ENCODE assay signal across 23 cellular contexts in genomic region chr1:2447274-2448097, GRCh38. TPM values are rescaled to one million over a fixed set of nuclear protein-coding genes. Genes with fewer than 3 reads are reported as not detected.
DNase-seq lines count a peak whose midpoint lies in the region; TF ChIP-seq lines count a peak whose summit lies in the region.
"Had no signal": no experiment of that assay in that cellular context is flagged by ENCODE, and none has a peak within 500 bp of the region (broad histone marks: within the 10 kb centered on the region; RNA-seq: fewer than 3 reads in every experiment).

No MANE protein-coding gene starts in this region.

- H2BK15ac ChIP-seq in mesenchymal stem cell (ENCODE audit: low read depth, poor library complexity, severe bottlenecking), result no peak overlapping the region

- H3K4me1 ChIP-seq in PC-9 (replicated peaks; ENCODE audit: insufficient read depth) (peaks cover 21% of the 10 kb centered on the region), mesenchymal stem cell (ENCODE audit: control insufficient read depth, insufficient read depth, low read depth, low read length) (peaks cover 90% of the 10 kb centered on the region), skeletal muscle satellite cell (ENCODE audit: control insufficient read depth, insufficient read depth, low read length) (peaks cover 72% of the 10 kb centered on the region)

- POLR2A ChIA-PET in PC-9 (lab: Charles Lee; ENCODE audit: unreplicated experiment), result no interaction called here

- peak overlapping the region; percentile 14; the same call in 1 of the 2 replicates for H3K4me2 ChIP-seq in PC-9
- peak overlapping the region; percentile 12 for H3K4me2 ChIP-seq in mesenchymal stem cell (ENCODE audit: low read length, poor library complexity, severe bottlenecking)
- H3K4me2 ChIP-seq in skeletal muscle satellite cell (ENCODE audit: low read length), result peak overlapping the region; percentile 71
- H3K4me2 ChIP-seq: GM23338, SK-N-SH had no signal

- peak overlapping the region; percentile 15 for H2AK5ac ChIP-seq in mesenchymal stem cell (ENCODE audit: low read length, severe bottlenecking)

- no peak overlapping the region for H2BK12ac ChIP-seq in mesenchymal stem cell (ENCODE audit: low read length in 2 of 2)

- no peak overlapping the region for H3K4me3 ChIP-seq in PC-9
- peak overlapping the region in 1 of 2 experiments; percentile 18 for H3K4me3 ChIP-seq in mesenchymal stem cell (ENCODE audit: insufficient read depth in 1 of 2, low read depth in 1 of 2, low read length in 2 of 2)
- H3K4me3 ChIP-seq in skeletal muscle satellite cell (ENCODE audit: low read length), result no peak overlapping the region
- H3K4me3 ChIP-seq: GM23338, heart left ventricle, ovary, tibial nerve had no signal

- no peak overlapping the region for H3K18ac ChIP-seq in mesenchymal stem cell (ENCODE audit: low read depth in 1 of 2, low read length in 2 of 2)

- DNase-seq in PC-9 (no peak), caudate nucleus (lab: John Stamatoyannopoulos, UW) (peak in 4 of 61 donors; percentile 34 to 58 (median 51)), mesenchymal stem cell (no peak), NCI-H510A treated with DMSO at 0.1 percent for 48 hours (lab: John Stamatoyannopoulos, UW) (no peak), SHP77 treated with DMSO at 0.1 percent for 48 hours (lab: John Stamatoyannopoulos, UW) (no peak)
- no peak for DNase-seq in activated effector memory CD4-positive, alpha-beta T cell treated with Interleukin-2 at 50 U/mL for 16 hours
- DNase-seq: activated CD4-positive, alpha-beta T cell treated with anti-CD3 and anti-CD28 coated beads, Interleukin-2, amount 10 ng/mL, durations not matched to agents 24 days and 14 days; activated naive CD4-positive, alpha-beta T cell treated with anti-CD3 and anti-CD28 coated beads, Interleukin-2, amount 10 ng/mL, durations not matched to agents 7 days and 5 days; activated T-cell treated with anti-CD3 and anti-CD28 coated beads, Interleukin-2, amount 50 U/mL, for 48 hours; amniotic stem cell; CD4-positive, CD25-positive, alpha-beta regulatory T cell; central memory CD4-positive, alpha-beta T cell; heart left ventricle; NCI-H1694; NCI-H2171; NCI-H524 treated with DMSO at 0.1 percent for 48 hours; ovary; right cardiac atrium; SK-N-SH; T-helper 2 cell had no signal

- H3K27me3 ChIP-seq in PC-9 (ENCODE audit: insufficient read depth, low read depth) (peaks cover 11% of the 10 kb centered on the region), mesenchymal stem cell (ENCODE audit: control insufficient read depth in 1 of 2, insufficient read depth in 1 of 2, low read length in 2 of 2) (peaks cover 0 to 46% of the 10 kb centered on the region in 2 experiments), skeletal muscle satellite cell (ENCODE audit: control insufficient read depth, insufficient read depth, low read length) (peaks cover 7% of the 10 kb centered on the region)
- H3K27me3 ChIP-seq: ovary had no signal

- TF ChIP-seq CTCF in PC-9 (conservative IDR thresholded peaks at IDR 0.05), result no peak

- H3K9me3 ChIP-seq in PC-9 (ENCODE audit: insufficient read depth, low read depth), result no peaks in the 10 kb centered on the region
- H3K9me3 ChIP-seq in mesenchymal stem cell (ENCODE audit: control insufficient read depth, low read length), result no peaks in the 10 kb centered on the region
- no peaks in the 10 kb centered on the region for H3K9me3 ChIP-seq in skeletal muscle satellite cell (replicated peaks; ENCODE audit: low read length)
- H3K9me3 ChIP-seq: heart left ventricle, ovary, SK-N-SH, tibial nerve had no signal

- H3K36me3 ChIP-seq in PC-9 (ENCODE audit: low read depth), result no peaks in the 10 kb centered on the region
- H3K36me3 ChIP-seq in mesenchymal stem cell (ENCODE audit: control insufficient read depth in 1 of 2, insufficient read depth in 2 of 2, low read depth in 1 of 2, low read length in 2 of 2), result no peaks in the 10 kb centered on the region
- H3K36me3 ChIP-seq in skeletal muscle satellite cell (ENCODE audit: insufficient read depth, low read length), result no peaks in the 10 kb centered on the region
- H3K36me3 ChIP-seq: heart left ventricle, ovary, tibial nerve had no signal

- H3K23ac ChIP-seq in mesenchymal stem cell (ENCODE audit: low read length in 2 of 2), result no peak overlapping the region

- H2BK120ac ChIP-seq in mesenchymal stem cell (ENCODE audit: low read depth, low read length), result no peak overlapping the region

- no peaks in the 10 kb centered on the region for H3K79me2 ChIP-seq in PC-9 (ENCODE audit: low read depth)

- H3K9me2 ChIP-seq in PC-9 (ENCODE audit: insufficient read depth), result no peaks in the 10 kb centered on the region
- H3K9me2 ChIP-seq: SK-N-SH had no signal

- WGBS in mesenchymal stem cell, result 84% methylated on average over 22 of the region's 23 CpGs

- no peak overlapping the region for H2AFZ ChIP-seq in PC-9
- H2AFZ ChIP-seq in mesenchymal stem cell (ENCODE audit: low read depth, low read length), result no peak overlapping the region

- CTCF ChIA-PET in PC-9 (lab: Charles Lee), result no interaction called here

- H3K14ac ChIP-seq in mesenchymal stem cell (ENCODE audit: low read length in 2 of 2), result peak overlapping the region in 1 of 2 experiments; percentile 55

- H3K9ac ChIP-seq in mesenchymal stem cell (ENCODE audit: low read length) (no peak overlapping the region), skeletal muscle satellite cell (ENCODE audit: low read depth, low read length) (peak overlapping the region; percentile 37)
- H3K9ac ChIP-seq: SK-N-SH had no signal

- no peaks in the 10 kb centered on the region for H4K20me1 ChIP-seq in PC-9 (ENCODE audit: insufficient read depth)

- peak overlapping the region; percentile 12 for H2BK5ac ChIP-seq in mesenchymal stem cell (ENCODE audit: low read depth, low read length, poor library complexity, severe bottlenecking)

- no peaks in the 10 kb centered on the region; the same call in 1 of the 2 replicates for H3F3A ChIP-seq in PC-9 (ENCODE audit: insufficient read depth, low read depth)

- intact Hi-C loops in PC-9 (cut with micrococcal nuclease; ENCODE audit: unreplicated experiment), result no loop called here

- no peak overlapping the region for H4K91ac ChIP-seq in mesenchymal stem cell (ENCODE audit: low read length)

- no peak overlapping the region for H4K8ac ChIP-seq in mesenchymal stem cell (ENCODE audit: low read length)

- H3K4ac ChIP-seq in mesenchymal stem cell (ENCODE audit: low read depth in 1 of 2, low read length in 2 of 2), result no peak overlapping the region

- H3K27ac ChIP-seq in PC-9 (no peak overlapping the region), caudate nucleus (ENCODE audit: low read depth, low read length) (peak overlapping the region; percentile 96), mesenchymal stem cell (ENCODE audit: low read length, poor library complexity, severe bottlenecking) (peak overlapping the region; percentile 77)
- H3K27ac ChIP-seq: heart left ventricle, ovary, tibial nerve had no signal

- BruUV-seq in PC-9 (replicated peaks; lab: Mats Ljungman, UMichigan), result no TSS peak

- no peaks in the 10 kb centered on the region for H3K79me1 ChIP-seq in mesenchymal stem cell (replicated peaks; ENCODE audit: low read length, poor library complexity, severe bottlenecking)

RNA-seq across cellular contexts. Expression of gene PLCH2, which starts 28.6 kb away (rescaled TPM):
- total RNA-seq in PC-9 (2021), result 0.98 and 1.5 TPM in 2 replicates
- polyA plus RNA-seq in mesenchymal stem cell (2013, experiment 1 of 2), result under 0.01 TPM
- not detected for polyA plus RNA-seq in mesenchymal stem cell (2013, experiment 2 of 2)
- under 0.01 and 0.22 TPM in 2 replicates for total RNA-seq in skeletal muscle satellite cell (2012; rRNA removed)
- polyA plus RNA-seq: GM23338 had no signal

RNA-seq across cellular contexts. Expression of gene PEX10, which starts 35.1 kb away (rescaled TPM):
- total RNA-seq in PC-9 (2021), result 24.3 and 26.3 TPM in 2 replicates
- 10.6 TPM for polyA plus RNA-seq in mesenchymal stem cell (2013, experiment 1 of 2)
- polyA plus RNA-seq in mesenchymal stem cell (2013, experiment 2 of 2), result 10.8 TPM
- 28.9 and 31.2 TPM in 2 replicates for total RNA-seq in skeletal muscle satellite cell (2012; rRNA removed)

RNA-seq across cellular contexts. Expression of gene RER1, which starts 55.8 kb away (rescaled TPM):
- 109 and 131 TPM in 2 replicates for total RNA-seq in PC-9 (2021)
- polyA plus RNA-seq in mesenchymal stem cell (2013, experiment 1 of 2), result 163 TPM
- 180 TPM for polyA plus RNA-seq in mesenchymal stem cell (2013, experiment 2 of 2)
- 110 and 134 TPM in 2 replicates for total RNA-seq in skeletal muscle satellite cell (2012; rRNA removed)

RNA-seq across cellular contexts. Expression of gene MORN1, which starts 56.1 kb away (rescaled TPM):
- 47.8 and 51.0 TPM in 2 replicates for total RNA-seq in PC-9 (2021)
- polyA plus RNA-seq in mesenchymal stem cell (2013, experiment 1 of 2), result 1.8 TPM
- 1.7 TPM for polyA plus RNA-seq in mesenchymal stem cell (2013, experiment 2 of 2)
- 7.4 and 9.0 TPM in 2 replicates for total RNA-seq in skeletal muscle satellite cell (2012; rRNA removed)

Comparison
In these comparisons a context has a peak if more than half of its experiments do, and no peak if none do; other contexts are left out.
1. H3K4me2 ChIP-seq: peak in every context shown above with its lines; median percentile 71 in skeletal muscle satellite cell; 14 in PC-9; 12 in mesenchymal stem cell.